In the genomic region with DNA sequence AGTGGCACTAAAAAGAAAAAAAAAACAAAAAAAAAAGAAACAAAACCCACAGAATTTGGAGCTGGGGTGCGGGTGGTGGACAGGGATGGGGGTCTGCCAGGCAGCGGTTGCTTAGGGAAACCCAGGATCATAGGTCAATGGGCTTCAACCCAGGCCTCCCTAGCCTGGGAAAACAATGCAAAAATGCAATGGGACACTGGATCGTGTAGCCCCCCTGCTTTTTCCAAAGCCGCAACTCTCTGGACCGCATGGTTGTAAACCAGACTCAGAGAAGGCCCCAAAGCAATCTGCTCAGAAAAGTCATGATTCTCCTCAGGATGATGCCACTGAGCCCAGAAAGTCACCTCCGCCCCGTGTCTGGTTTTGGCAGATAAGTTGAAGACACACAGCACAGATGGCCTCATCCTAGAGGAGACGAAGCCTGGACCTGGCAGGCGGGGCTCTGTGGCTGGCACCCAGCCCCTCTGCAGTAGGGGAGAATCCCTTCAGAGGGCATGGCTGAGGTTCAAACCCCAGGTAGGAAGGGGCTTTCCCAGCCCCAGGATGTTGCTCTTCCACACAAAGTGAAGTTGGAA, we compare ENCODE assay signal across 10 cellular contexts. TPM values are rescaled to one million over a fixed set of nuclear protein-coding genes. Genes with fewer than 3 reads are reported as not detected.
DNase-seq lines count a peak whose midpoint lies in the region; ATAC-seq and TF ChIP-seq lines count a peak whose summit lies in the region.
"Had no signal": no experiment of that assay in that cellular context is flagged by ENCODE, and none has a peak within 500 bp of the region (broad histone marks: within the 10 kb centered on the region; RNA-seq: fewer than 3 reads in every experiment).

No MANE protein-coding gene starts in this region.

- CTCF ChIA-PET in activated CD4-positive, alpha-beta T cell treated with anti-CD3 and anti-CD28 coated beads for 36 hours (lab: Charles Lee), result interaction anchor here (0.7 to 9.4 kb wide), 2 partner anchors 13 to 391 kb away, joined by 4 to 93 read pairs; partner anchors contain the start of gene DLX1

- H2AFZ ChIP-seq in neural progenitor cell (replicated peaks), result no peak overlapping the region

- intact Hi-C loops in activated CD4-positive, alpha-beta T cell treated with anti-CD3 and anti-CD28 coated beads for 36 hours (cut with DNase I, micrococcal nuclease), result no loop called here

- peaks cover 92% of the 10 kb centered on the region for H4K20me1 ChIP-seq in neural progenitor cell (ENCODE audit: low read depth)

- no peak for ATAC-seq in activated CD4-positive, alpha-beta T cell treated with anti-CD3 and anti-CD28 coated beads for 36 hours
- no peak for ATAC-seq in activated T-cell treated with anti-CD3 and anti-CD28 coated beads, Interleukin-2, amount 50 U/mL, for 72 hours (replicated peaks in 1 of 2)

- H3K79me2 ChIP-seq in neural progenitor cell (ENCODE audit: low read depth), result no peaks in the 10 kb centered on the region

- H3K4me3 ChIP-seq in HFF-Myc (replicated peaks; ENCODE audit: low read depth, low read length) (peak overlapping the region; percentile 55), neural progenitor cell (peak overlapping the region; percentile 44)

- H3K27ac ChIP-seq in neural progenitor cell, result no peak overlapping the region
- H3K27ac ChIP-seq: Peyer's patch had no signal

- H3K4me3 Mint-ChIP-seq in activated CD4-positive, alpha-beta T cell treated with anti-CD3 and anti-CD28 coated beads for 36 hours, result no peak overlapping the region
- peak overlapping the region; percentile 85 to 87 for H3K4me3 Mint-ChIP-seq in activated T-cell treated with anti-CD3 and anti-CD28 coated beads, Interleukin-2, amount 50 U/mL, for 72 hours
- peak overlapping the region; percentile 77 for H3K4me3 Mint-ChIP-seq in neural progenitor cell

- H3K4me2 ChIP-seq in neural progenitor cell, result peak overlapping the region; percentile 83

- TF ChIP-seq CTCF in HFF-Myc (IDR thresholded peaks at IDR 0.05; ENCODE audit: low read depth, low read length, missing control alignments) (no peak), neural progenitor cell (IDR thresholded peaks at IDR 0.05) (no peak)

- no peaks in the 10 kb centered on the region for H3K36me3 ChIP-seq in neural progenitor cell
- H3K36me3 ChIP-seq: Peyer's patch had no signal

- peaks cover 85% of the 10 kb centered on the region for H3F3A ChIP-seq in neural progenitor cell (ENCODE audit: low read depth)

- H3K27ac Mint-ChIP-seq in activated CD4-positive, alpha-beta T cell treated with anti-CD3 and anti-CD28 coated beads for 36 hours, result no peak overlapping the region
- no peak overlapping the region for H3K27ac Mint-ChIP-seq in activated T-cell treated with anti-CD3 and anti-CD28 coated beads, Interleukin-2, amount 50 U/mL, for 72 hours
- H3K27ac Mint-ChIP-seq in neural progenitor cell, result no peak overlapping the region

- H3K9me3 ChIP-seq in neural progenitor cell (ENCODE audit: low read depth), result no peaks in the 10 kb centered on the region

- DNase-seq in activated CD4-positive, alpha-beta T cell treated with anti-CD3 and anti-CD28 coated beads for 36 hours, result peak; percentile 31
- no peak for DNase-seq in activated CD4-positive, alpha-beta T cell treated with anti-CD3 and anti-CD28 coated beads, Interleukin-2, amount 50 U/mL, for 48 hours
- no peak for DNase-seq in HFF-Myc (ENCODE audit: extremely low read depth, low read depth)
- DNase-seq in activated T-cell treated with anti-CD3 and anti-CD28 coated beads, Interleukin-2, amount 50 U/mL, for 72 hours, result no peak
- peak; percentile 32 for DNase-seq in neural progenitor cell (ENCODE audit: low spot score)
- DNase-seq in GDM1 (lab: John Stamatoyannopoulos, UW), result no peak
- DNase-seq in activated CD8-positive, alpha-beta memory T cell treated with anti-CD3 and anti-CD28 coated beads for 24 hours, result no peak
- no peak for DNase-seq in GM19238 (ENCODE audit: insufficient read length, low spot score)
- DNase-seq: C1 segment of cervical spinal cord had no signal

- peaks cover 52% of the 10 kb centered on the region for H3K4me1 Mint-ChIP-seq in activated CD4-positive, alpha-beta T cell treated with anti-CD3 and anti-CD28 coated beads for 36 hours
- peaks cover 72% of the 10 kb centered on the region for H3K4me1 Mint-ChIP-seq in activated T-cell treated with anti-CD3 and anti-CD28 coated beads, Interleukin-2, amount 50 U/mL, for 72 hours (ENCODE audit: low read depth)
- peaks cover 50% of the 10 kb centered on the region for H3K4me1 Mint-ChIP-seq in neural progenitor cell

- peaks cover 100% of the 10 kb centered on the region for H3K27me3 ChIP-seq in neural progenitor cell

- H3K36me3 Mint-ChIP-seq in activated CD4-positive, alpha-beta T cell treated with anti-CD3 and anti-CD28 coated beads for 36 hours (ENCODE audit: low read depth), result no peaks in the 10 kb centered on the region
- peaks cover 0 to 5% of the 10 kb centered on the region in 2 donors for H3K36me3 Mint-ChIP-seq in activated T-cell treated with anti-CD3 and anti-CD28 coated beads, Interleukin-2, amount 50 U/mL, for 72 hours (ENCODE audit: insufficient read depth in 2 of 2)
- no peaks in the 10 kb centered on the region for H3K36me3 Mint-ChIP-seq in neural progenitor cell

- H3K9me3 Mint-ChIP-seq in activated CD4-positive, alpha-beta T cell treated with anti-CD3 and anti-CD28 coated beads for 36 hours (ENCODE audit: low read depth), result no peaks in the 10 kb centered on the region
- no peaks in the 10 kb centered on the region for H3K9me3 Mint-ChIP-seq in activated T-cell treated with anti-CD3 and anti-CD28 coated beads, Interleukin-2, amount 50 U/mL, for 72 hours
- H3K9me3 Mint-ChIP-seq in neural progenitor cell, result peaks cover 2% of the 10 kb centered on the region

- no peak overlapping the region for H3K9ac ChIP-seq in neural progenitor cell

- POLR2A ChIA-PET in activated CD4-positive, alpha-beta T cell treated with anti-CD3 and anti-CD28 coated beads for 36 hours (lab: Charles Lee), result no interaction called here

- peaks cover 57% of the 10 kb centered on the region for H3K27me3 Mint-ChIP-seq in activated CD4-positive, alpha-beta T cell treated with anti-CD3 and anti-CD28 coated beads for 36 hours
- peaks cover 75% of the 10 kb centered on the region for H3K27me3 Mint-ChIP-seq in activated T-cell treated with anti-CD3 and anti-CD28 coated beads, Interleukin-2, amount 50 U/mL, for 72 hours (ENCODE audit: low read depth)
- H3K27me3 Mint-ChIP-seq in neural progenitor cell (ENCODE audit: insufficient read depth, low read depth), result peaks cover 78% of the 10 kb centered on the region

- H3K4me1 ChIP-seq in neural progenitor cell, result peaks cover 58% of the 10 kb centered on the region

RNA-seq across cellular contexts. Expression of gene DLX2, which starts 5.1 kb away (rescaled TPM):
- not detected for total RNA-seq in activated CD4-positive, alpha-beta T cell treated with anti-CD3 and anti-CD28 coated beads for 36 hours
- total RNA-seq in activated T-cell treated with anti-CD3 and anti-CD28 coated beads, Interleukin-2, amount 50 U/mL, for 72 hours, result under 1 TPM; 0.23 to 0.24 TPM
- 0.19 TPM in 1 of 2 replicates, not detected in the other for total RNA-seq in neural progenitor cell (ENCODE audit: low replicate concordance)
- total RNA-seq: Peyer's patch had no signal

RNA-seq across cellular contexts. Expression of gene DLX1, which starts 12.3 kb away (rescaled TPM):
- total RNA-seq in activated CD4-positive, alpha-beta T cell treated with anti-CD3 and anti-CD28 coated beads for 36 hours, result not detected
- under 1 TPM in 1 of 2 donors, not detected in 1; 0.24 TPM for total RNA-seq in activated T-cell treated with anti-CD3 and anti-CD28 coated beads, Interleukin-2, amount 50 U/mL, for 72 hours
- not detected in 2 replicates for total RNA-seq in neural progenitor cell (ENCODE audit: low replicate concordance)
- total RNA-seq: Peyer's patch had no signal

Comparison
In these comparisons a context has a peak if more than half of its experiments do, and no peak if none do; other contexts are left out.
1. DNase-seq: peak in activated CD4-positive, alpha-beta T cell treated with anti-CD3 and anti-CD28 coated beads for 36 hours (single experiment) and neural progenitor cell (single experiment); none in activated CD4-positive, alpha-beta T cell treated with anti-CD3 and anti-CD28 coated beads, Interleukin-2, amount 50 U/mL, for 48 hours (0 of 2), HFF-Myc (single experiment), activated T-cell treated with anti-CD3 and anti-CD28 coated beads, Interleukin-2, amount 50 U/mL, for 72 hours (0 of 2), GDM1 (single experiment), activated CD8-positive, alpha-beta memory T cell treated with anti-CD3 and anti-CD28 coated beads for 24 hours (single experiment) and GM19238 (single experiment).